8 cellular contexts compared by ENCODE assay signal in the genomic region with DNA sequence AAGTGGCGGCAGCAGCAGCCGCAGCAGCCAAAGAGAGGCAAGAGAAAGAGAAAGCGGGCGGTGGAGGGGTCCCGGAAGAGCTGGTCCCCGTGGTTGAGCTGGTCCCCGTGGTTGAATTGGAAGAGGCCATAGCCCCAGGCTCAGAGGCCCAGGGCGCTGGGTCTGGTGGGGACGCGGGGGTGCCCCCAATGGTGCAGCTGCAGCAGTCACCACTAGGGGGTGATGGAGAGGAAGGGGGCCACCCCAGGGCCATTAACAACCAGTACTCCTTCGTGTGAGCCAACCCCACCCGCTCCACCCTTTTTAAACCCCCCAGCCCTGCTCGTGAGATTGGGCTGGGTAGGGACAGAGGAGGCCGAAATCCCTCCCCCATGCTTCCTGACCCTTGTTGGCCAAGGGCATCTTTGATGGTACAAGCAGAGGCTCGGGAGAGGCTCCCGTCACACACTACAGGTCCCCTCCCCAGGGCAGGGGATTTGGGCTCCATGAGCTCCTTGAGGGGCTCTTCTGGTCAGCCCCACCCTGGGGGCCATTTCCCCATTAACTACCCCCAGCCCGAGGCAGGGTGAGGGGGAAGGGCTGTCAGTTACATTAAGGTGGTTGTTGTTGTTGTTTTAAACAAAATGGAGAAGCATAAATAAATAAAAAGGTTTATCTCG. TPM values are rescaled to one million over a fixed set of nuclear protein-coding genes. Genes with fewer than 3 reads are reported as not detected.
DNase-seq lines count a peak whose midpoint lies in the region; ATAC-seq and TF ChIP-seq lines count a peak whose summit lies in the region.

No MANE protein-coding gene starts in this region.

- H3K36me3 ChIP-seq in neutrophil = peaks cover 69% of the 10 kb centered on the region

- peak; percentile 26 for ATAC-seq in Right ventricle myocardium inferior
- no peak for ATAC-seq in GM21367 (IDR thresholded peaks at IDR 0.05; ENCODE audit: unreplicated experiment)

- no peaks in the 10 kb centered on the region for H3K9me3 ChIP-seq in neutrophil

- peak; percentile 62 for TF ChIP-seq CTCF in neutrophil (IDR thresholded peaks at IDR 0.05)

- no peak overlapping the region for H3K4me3 ChIP-seq in neutrophil (ENCODE audit: low read depth in 1 of 2, low read length in 1 of 2)

- intact Hi-C loops in Right ventricle myocardium inferior (cut with DNase I) = loop anchor here (5.0 kb wide), 1 partner anchor 46 kb away; no protein-coding TSS in a partner anchor
- intact Hi-C loops in cardiac septum (cut with DNase I) = no loop called here

- no peak overlapping the region for H3K27ac ChIP-seq in neutrophil
- H3K27ac ChIP-seq in caudate nucleus (ENCODE audit: low read depth, low read length) = no peak overlapping the region

- H3K27me3 ChIP-seq in neutrophil = peaks cover 6% of the 10 kb centered on the region

- DNase-seq in Right ventricle myocardium inferior (ENCODE audit: missing footprints) (peak; percentile 49), cardiac septum (ENCODE audit: low spot score) (no peak), dedifferentiated amniotic fluid mesenchymal stem cell (ENCODE audit: extremely low spot score) (peak; percentile 14), caudate nucleus (lab: John Stamatoyannopoulos, UW) (no peak), NCI-H446 treated with DMSO at 0.1 percent for 48 hours (lab: John Stamatoyannopoulos, UW) (no peak)
- DNase-seq in activated CD4-positive, CD25-positive, alpha-beta regulatory T cell treated with anti-CD3 and anti-CD28 coated beads, Interleukin-2, amount 50 U/mL, for 72 hours = peak; percentile 60

- no peaks in the 10 kb centered on the region for H3K4me1 ChIP-seq in neutrophil (ENCODE audit: control insufficient read depth in 1 of 2, insufficient read depth in 1 of 2, low read depth in 1 of 2, low read length in 1 of 2)

RNA-seq across cellular contexts. Expression of gene ATP2A1, which starts 4.6 kb away (rescaled TPM):
- 0.11 TPM for total RNA-seq in Right ventricle myocardium inferior
- total RNA-seq in cardiac septum = 0.54 TPM

RNA-seq across cellular contexts. Expression of gene SH2B1, which starts 10.0 kb away (rescaled TPM):
- total RNA-seq in Right ventricle myocardium inferior (41.3 TPM), cardiac septum (46.3 TPM)

RNA-seq across cellular contexts. Expression of gene TUFM, which starts 27.5 kb away (rescaled TPM):
- total RNA-seq in Right ventricle myocardium inferior (252 TPM), cardiac septum (184 TPM)

RNA-seq across cellular contexts. Expression of gene ATXN2L, which starts 50.9 kb away (rescaled TPM):
- 46.3 TPM for total RNA-seq in Right ventricle myocardium inferior
- 62.7 TPM for total RNA-seq in cardiac septum

RNA-seq across cellular contexts. Expression of gene RABEP2, which starts 51.4 kb away (rescaled TPM):
- total RNA-seq in Right ventricle myocardium inferior = 22.3 TPM
- total RNA-seq in cardiac septum = 14.3 TPM

Comparison
In these comparisons a context has a peak if more than half of its experiments do, and no peak if none do; other contexts are left out.
1. DNase-seq: peak in Right ventricle myocardium inferior (single experiment), activated CD4-positive, CD25-positive, alpha-beta regulatory T cell treated with anti-CD3 and anti-CD28 coated beads, Interleukin-2, amount 50 U/mL, for 72 hours (single experiment) and dedifferentiated amniotic fluid mesenchymal stem cell (single experiment); none in cardiac septum (single experiment), caudate nucleus (0 of 61) and NCI-H446 treated with DMSO at 0.1 percent for 48 hours (single experiment).